In the genomic region with DNA sequence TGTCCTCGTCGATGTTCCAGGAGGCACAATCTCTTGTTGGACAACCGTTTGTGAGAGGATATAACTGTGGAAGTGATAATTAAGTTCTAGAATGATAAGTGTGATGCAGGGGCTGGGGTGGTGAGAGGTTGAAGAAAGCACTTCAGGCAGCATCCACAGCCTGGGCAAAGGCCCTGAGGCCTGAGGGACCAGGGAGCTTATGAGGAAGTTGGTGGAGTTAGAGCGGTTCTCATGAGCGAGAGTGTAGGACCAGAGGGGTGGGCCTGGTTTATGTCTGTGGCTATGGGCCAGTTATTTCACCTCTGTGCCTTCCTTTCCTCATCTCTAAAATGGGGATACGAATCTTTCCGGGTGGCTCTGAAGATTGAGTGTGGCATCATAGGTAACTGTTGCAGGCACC, we compare ENCODE assay signal across 39 cellular contexts. TPM values are rescaled to one million over a fixed set of nuclear protein-coding genes. Genes with fewer than 3 reads are reported as not detected.
"Had no signal": no experiment of that assay in that cellular context is flagged by ENCODE, and none has a peak within 500 bp of the region (broad histone marks: within the 10 kb centered on the region; RNA-seq: fewer than 3 reads in every experiment).

No MANE protein-coding gene starts in this region.

- H3K9ac ChIP-seq: KMS-11, SK-N-SH had no signal

- H3K4me3 Mint-ChIP-seq: activated B cell treated with CpG ODN at 0.5 μM for 24 hours; activated CD4-positive, alpha-beta memory T cell treated with anti-CD3 and anti-CD28 coated beads for 36 hours; activated naive CD4-positive, alpha-beta T cell treated with anti-CD3 and anti-CD28 coated beads for 36 hours; activated T-cell treated with anti-CD3 and anti-CD28 coated beads, Interleukin-2, amount 50 U/mL, for 4 hours; activated T-helper 1 cell treated with anti-CD3 and anti-CD28 coated beads, Interleukin-12 subunit alpha, Interleukin-12 subunit beta, Interleukin-2, Interleukin-4 antibody, amounts not matched to agents 30 ng/mL and 10 ng/mL and 1 ng/mL, durations not matched to agents 14 hours and 24 hours and 36 hours; T-cell had no signal

- H3K27ac Mint-ChIP-seq: activated B cell treated with CpG ODN at 0.5 μM for 24 hours; activated CD4-positive, alpha-beta memory T cell treated with anti-CD3 and anti-CD28 coated beads for 36 hours; activated T-helper 1 cell treated with anti-CD3 and anti-CD28 coated beads, Interleukin-12 subunit alpha, Interleukin-12 subunit beta, Interleukin-2, Interleukin-4 antibody, amounts not matched to agents 30 ng/mL and 10 ng/mL and 1 ng/mL, durations not matched to agents 14 hours and 24 hours and 36 hours had no signal

- DNase-seq: activated B cell treated with CpG ODN at 0.5 μM for 24 hours; activated CD4-positive, alpha-beta memory T cell treated with anti-CD3 and anti-CD28 coated beads for 36 hours; activated CD4-positive, alpha-beta T cell treated with anti-CD3 and anti-CD28 coated beads for 4 hours; activated CD4-positive, alpha-beta T cell treated with anti-CD3 and anti-CD28 coated beads, Interleukin-2, amount 50 U/mL, for 1 hour; activated CD4-positive, CD25-positive, alpha-beta regulatory T cell treated with anti-CD3 and anti-CD28 coated beads, Interleukin-2, amount 50 U/mL, for 72 hours; activated CD8-positive, alpha-beta memory T cell treated with anti-CD3 and anti-CD28 coated beads, Interleukin-2, amount 50 U/mL, for 4 hours; activated gamma-delta T cell treated with Interleukin-2 at 50 U/mL for 16 hours; activated naive CD4-positive, alpha-beta T cell treated with anti-CD3 and anti-CD28 coated beads for 36 hours; activated T-cell treated with anti-CD3 and anti-CD28 coated beads for 4 hours; activated T-cell treated with anti-CD3 and anti-CD28 coated beads, Interleukin-2, amount 50 U/mL, for 4 hours; amygdala; MM.1S; MV-4-11; NCI-H1092; NCI-H1436 treated with DMSO at 0.1 percent for 48 hours; NCI-H1694 treated with DMSO at 0.1 percent for 48 hours; NCI-H2029; NCI-H2107; NCI-H2171; NCI-H510A; NCI-H526; NCI-H748 treated with DMSO at 0.1 percent for 48 hours; NK-92 treated with Interleukin-12 subunit alpha and Interleukin-12 subunit beta, amount 100 ng/mL, for 24 hours; PC-3; RPMI8226; SHP77 treated with DMSO at 0.1 percent for 48 hours; SK-N-SH; T-cell; T-helper 2 cell; T-helper 9 cell had no signal

- H3K27ac ChIP-seq: ascending aorta, cardiac muscle cell, KMS-11, SJSA1, VCaP had no signal

- ATAC-seq: activated naive CD4-positive, alpha-beta T cell treated with anti-CD3 and anti-CD28 coated beads, Interleukin-2, amount 50 U/mL, for 72 hours; activated T-cell treated with anti-CD3 and anti-CD28 coated beads, Interleukin-2, amount 50 U/mL, for 4 hours; PC-3; T-cell had no signal

- H3K27me3 Mint-ChIP-seq: activated B cell treated with CpG ODN at 0.5 μM for 24 hours; activated CD4-positive, alpha-beta memory T cell treated with anti-CD3 and anti-CD28 coated beads for 36 hours had no signal

- H3K4me1 ChIP-seq: ascending aorta, Peyer's patch, SJSA1 had no signal

- H3K4me3 ChIP-seq: ascending aorta, cardiac muscle cell, Peyer's patch, SJSA1 had no signal

- H3K36me3 Mint-ChIP-seq: activated CD4-positive, alpha-beta memory T cell treated with anti-CD3 and anti-CD28 coated beads for 36 hours; activated naive CD4-positive, alpha-beta T cell treated with anti-CD3 and anti-CD28 coated beads, Interleukin-2, amount 50 U/mL, for 72 hours; T-cell had no signal

- H3K9me3 ChIP-seq: ascending aorta, Peyer's patch, SJSA1, SK-N-SH had no signal

- H3K27me3 ChIP-seq: ascending aorta, cardiac muscle cell, Peyer's patch, SJSA1 had no signal

- H3K36me3 ChIP-seq: cardiac muscle cell, Peyer's patch, SJSA1 had no signal

- H3K9me3 Mint-ChIP-seq: activated B cell treated with CpG ODN at 0.5 μM for 24 hours; activated CD4-positive, alpha-beta memory T cell treated with anti-CD3 and anti-CD28 coated beads for 36 hours; activated naive CD4-positive, alpha-beta T cell treated with anti-CD3 and anti-CD28 coated beads for 36 hours; activated naive CD4-positive, alpha-beta T cell treated with anti-CD3 and anti-CD28 coated beads, Interleukin-2, amount 50 U/mL, for 72 hours; activated T-cell treated with anti-CD3 and anti-CD28 coated beads, Interleukin-2, amount 50 U/mL, for 4 hours; activated T-helper 1 cell treated with anti-CD3 and anti-CD28 coated beads, Interleukin-12 subunit alpha, Interleukin-12 subunit beta, Interleukin-2, Interleukin-4 antibody, amounts not matched to agents 30 ng/mL and 10 ng/mL and 1 ng/mL, durations not matched to agents 14 hours and 24 hours and 36 hours; T-cell had no signal

- H3K4me1 Mint-ChIP-seq: activated B cell treated with CpG ODN at 0.5 μM for 24 hours had no signal

- H3K4me2 ChIP-seq: KMS-11, SK-N-SH had no signal

RNA-seq across cellular contexts. Expression of a gene that starts 2.7 kb away (rescaled TPM):
- total RNA-seq: LHCN-M2 had no signal
